Comparison of ENCODE assay signal across 9 cellular contexts in the genomic region with DNA sequence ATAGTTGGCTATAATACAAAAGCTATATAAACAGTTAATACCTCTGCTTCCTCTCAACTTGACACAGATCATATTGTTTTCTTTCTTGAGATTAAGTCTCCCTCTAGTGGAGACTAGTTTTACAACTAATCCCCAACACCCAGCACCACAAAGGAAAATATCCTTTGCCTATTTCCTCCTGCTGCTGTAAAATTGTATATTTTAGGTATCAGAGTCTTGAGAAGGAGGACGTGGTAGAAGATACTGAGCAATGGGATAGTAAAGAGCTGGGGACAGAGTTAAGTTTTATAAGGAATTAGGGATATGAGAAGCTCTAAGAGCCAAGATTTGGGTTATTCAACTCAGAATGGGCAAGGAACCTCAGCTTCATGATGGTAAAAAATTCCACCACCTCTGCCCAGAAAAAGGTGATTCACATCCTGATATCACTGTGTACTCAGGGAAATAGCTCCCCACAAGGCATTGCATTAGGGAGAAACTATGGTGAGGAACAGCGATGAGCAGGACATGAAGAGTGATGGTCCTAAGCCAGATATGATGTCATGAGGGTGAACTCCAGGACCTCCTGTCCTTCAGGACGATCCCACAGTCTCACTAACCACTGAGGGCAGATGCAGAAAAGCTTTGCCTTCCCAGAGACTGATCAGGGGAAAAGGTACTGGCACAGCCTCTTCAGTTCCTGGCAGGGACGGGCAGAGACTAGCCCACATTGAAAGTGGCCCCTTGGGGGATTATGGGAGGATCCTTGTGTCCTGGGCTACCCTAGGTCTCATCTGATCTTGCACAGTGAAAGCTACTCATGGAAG. TPM values are rescaled to one million over a fixed set of nuclear protein-coding genes. Genes with fewer than 3 reads are reported as not detected.
A peak's percentile ranks its signal among the peaks of the same experiment; 100 is the strongest.
DNase-seq lines count a peak whose midpoint lies in the region; ATAC-seq and TF ChIP-seq lines count a peak whose summit lies in the region.
"Had no signal": no experiment of that assay in that cellular context is flagged by ENCODE, and none has a peak within 500 bp of the region (broad histone marks: within the 10 kb centered on the region; RNA-seq: fewer than 3 reads in every experiment).

No MANE protein-coding gene starts in this region.

- peaks cover 22% of the 10 kb centered on the region for H3K4me1 ChIP-seq in PC-3 (ENCODE audit: insufficient read depth, low read length)
- H3K4me1 ChIP-seq in upper lobe of right lung: peaks cover 5% of the 10 kb centered on the region

- H3K4me3 ChIP-seq in PC-3 (ENCODE audit: low read length): peak overlapping the region; percentile 44; the same call in 1 of the 2 replicates
- H3K4me3 ChIP-seq in upper lobe of right lung: no peak overlapping the region

- no peaks in the 10 kb centered on the region for H3K79me2 ChIP-seq in PC-3 (ENCODE audit: low read length)

- BruUV-seq in PC-3 (replicated peaks; lab: Mats Ljungman, UMichigan): TSS peak; percentile 41

- POLR2A ChIA-PET in PC-3 (lab: Charles Lee; ENCODE audit: unreplicated experiment): interaction anchor here (0.6 to 0.7 kb wide), 4 partner anchors 14 to 253 kb away, joined by 3 to 4 read pairs (median 4); a partner anchor contains a TSS

- intact Hi-C loops in PC-3 (cut with micrococcal nuclease): loop anchor here (1.0 to 10.0 kb wide), 5 partner anchors 16 to 362 kb away; a partner anchor contains a TSS
- intact Hi-C loops in upper lobe of right lung (cut with DNase I): loop anchor here (10.0 kb wide), 1 partner anchor 158 kb away; a partner anchor contains a TSS

- H3K4me2 ChIP-seq in PC-3 (ENCODE audit: low read length): peak overlapping the region; percentile 78

- no peaks in the 10 kb centered on the region for H3F3A ChIP-seq in PC-3 (ENCODE audit: low read length, unreplicated experiment)

- H3K9ac ChIP-seq in PC-3 (ENCODE audit: low read length): peak overlapping the region; percentile 60

- H3K27ac ChIP-seq in PC-3 (ENCODE audit: low read length) (peak overlapping the region; percentile 87), upper lobe of right lung (no peak overlapping the region)

- DNase-seq in GF-D8 (lab: John Stamatoyannopoulos, UW) (peak; percentile 44), Kasumi-1 (lab: John Stamatoyannopoulos, UW) (peak; percentile 82 to 85), PC-3 (peak; percentile 91), dedifferentiated amniotic fluid mesenchymal stem cell (ENCODE audit: extremely low spot score) (peak; percentile 70), medulla oblongata (ENCODE audit: extremely low spot score) (peak; percentile 82), upper lobe of right lung (no peak), COLO668 (lab: John Stamatoyannopoulos, UW; ENCODE audit: unreplicated experiment) (no peak)
- no peak for DNase-seq in activated CD4-positive, alpha-beta T cell treated with anti-CD3 and anti-CD28 coated beads for 1 hour

- no peaks in the 10 kb centered on the region for H3K36me3 ChIP-seq in PC-3 (ENCODE audit: low read depth, low read length)
- no peaks in the 10 kb centered on the region for H3K36me3 ChIP-seq in upper lobe of right lung

- ATAC-seq in PC-3 (peak; percentile 92), upper lobe of right lung (peak; percentile 92)

- no peaks in the 10 kb centered on the region for H3K9me2 ChIP-seq in PC-3 (replicated peaks; ENCODE audit: low read length)

- no peaks in the 10 kb centered on the region for H4K20me1 ChIP-seq in PC-3 (ENCODE audit: low read length)

- CTCF ChIA-PET in PC-3 (lab: Charles Lee): interaction anchor here (0.5 to 3.4 kb wide), 13 partner anchors 10 to 1518 kb away, joined by 3 to 29 read pairs (median 4); a partner anchor contains a TSS

- no peaks in the 10 kb centered on the region for H3K27me3 ChIP-seq in PC-3 (ENCODE audit: low read length)
- H3K27me3 ChIP-seq in upper lobe of right lung: no peaks in the 10 kb centered on the region

- H2AFZ ChIP-seq in PC-3 (ENCODE audit: low read length): peak overlapping the region; percentile 62

- no peaks in the 10 kb centered on the region for H3K9me3 ChIP-seq in PC-3 (ENCODE audit: low read length)
- H3K9me3 ChIP-seq in upper lobe of right lung: no peaks in the 10 kb centered on the region

- peak; percentile 84 for TF ChIP-seq CTCF in PC-3 (conservative IDR thresholded peaks at IDR 0.05; ENCODE audit: low read depth, low read length)
- TF ChIP-seq CTCF in upper lobe of right lung (IDR thresholded peaks at IDR 0.05): peak; percentile 73

RNA-seq across cellular contexts. Expression of a gene that starts 14.7 kb away (rescaled TPM):
- total RNA-seq in PC-3 (2014; rRNA removed): not detected in 2 replicates
- not detected for total RNA-seq in upper lobe of right lung
- total RNA-seq: subcutaneous adipose tissue had no signal

Comparison
In these comparisons a context has a peak if more than half of its experiments do, and no peak if none do; other contexts are left out.
1. DNase-seq: peak in GF-D8 (single experiment), Kasumi-1 (2 of 2), PC-3 (single experiment), dedifferentiated amniotic fluid mesenchymal stem cell (single experiment) and medulla oblongata (single experiment); none in upper lobe of right lung (single experiment), activated CD4-positive, alpha-beta T cell treated with anti-CD3 and anti-CD28 coated beads for 1 hour (single experiment) and COLO668 (single experiment).